ENCODE assay signal across 2 cellular contexts in genomic region chr15:57348081-57348480, GRCh38.
TF ChIP-seq lines count a peak whose summit lies in the region.

No MANE protein-coding gene starts in this region.

TF ChIP-seq in HepG2, 621 proteins besides CTCF, POLR2A, EP300 and RAD21:
- TF ChIP-seq HNRNPUL1 (IDR thresholded peaks at IDR 0.05; ENCODE audit: low read depth, low read length) (no peak), ZNF484 (CRISPR knock-in tag; IDR thresholded peaks at IDR 0.05; ENCODE audit: borderline replicate concordance, low read depth) (peak; percentile 97; the same call in 1 of the 2 replicates)

TF ChIP-seq in endothelial cell of umbilical vein, 7 proteins besides CTCF, POLR2A, EP300 and RAD21:
- TF ChIP-seq MYC (IDR thresholded peaks at IDR 0.05; ENCODE audit: low read depth, low read length): no peak
